11 cellular contexts compared by ENCODE assay signal in genomic region chr2:28755411-28755810, GRCh38. TPM values are rescaled to one million over a fixed set of nuclear protein-coding genes. Genes with fewer than 3 reads are reported as not detected.
DNase-seq lines count a peak whose midpoint lies in the region; ATAC-seq and TF ChIP-seq lines count a peak whose summit lies in the region.
"Had no signal": no experiment of that assay in that cellular context is flagged by ENCODE, and none has a peak within 500 bp of the region (broad histone marks: within the 10 kb centered on the region; RNA-seq: fewer than 3 reads in every experiment).

No MANE protein-coding gene starts in this region.

- H3K4me3 ChIP-seq in thoracic aorta = peak overlapping the region; percentile 99

- H3K27ac ChIP-seq in thoracic aorta = peak overlapping the region; percentile 100

- no peaks in the 10 kb centered on the region for H3K27me3 ChIP-seq in thoracic aorta (replicated peaks; ENCODE audit: insufficient read depth)

- no peak for TF ChIP-seq CTCF in thoracic aorta (IDR thresholded peaks at IDR 0.05)

- H3K27me3 Mint-ChIP-seq in activated T-cell treated with anti-CD3 and anti-CD28 coated beads, Interleukin-2, amount 50 U/mL, for 4 hours (ENCODE audit: low read depth) = no peaks in the 10 kb centered on the region
- H3K27me3 Mint-ChIP-seq in activated naive CD8-positive, alpha-beta T cell treated with anti-CD3 and anti-CD28 coated beads, Interleukin-2, amount 50 U/mL, for 24 hours = no peaks in the 10 kb centered on the region

- DNase-seq in activated T-cell treated with anti-CD3 and anti-CD28 coated beads, Interleukin-2, amount 50 U/mL, for 4 hours = no peak
- DNase-seq in activated T-cell treated with anti-CD3 and anti-CD28 coated beads for 4 hours (no peak), iris pigment epithelial cell (ENCODE audit: low read depth) (peak; percentile 73), thoracic aorta (ENCODE audit: low spot score) (no peak), DMS 273 treated with DMSO at 0.1 percent for 48 hours (lab: John Stamatoyannopoulos, UW) (no peak), cerebellum (ENCODE audit: low spot score) (no peak), NAMALWA (ENCODE audit: low spot score) (no peak)
- DNase-seq in activated naive CD8-positive, alpha-beta T cell treated with anti-CD3 and anti-CD28 coated beads, Interleukin-2, amount 50 U/mL, for 24 hours = no peak
- DNase-seq: SIG-M5; stimulated activated CD4-positive, alpha-beta T cell treated with anti-CD3 and anti-CD28 coated beads, Interleukin-15, amount 100 ng/mL, for 24 hours had no signal

- H3K9me3 ChIP-seq in thoracic aorta = no peaks in the 10 kb centered on the region

- peaks cover 57% of the 10 kb centered on the region for H3K4me1 Mint-ChIP-seq in activated T-cell treated with anti-CD3 and anti-CD28 coated beads, Interleukin-2, amount 50 U/mL, for 4 hours (ENCODE audit: low read depth)
- peaks cover 59% of the 10 kb centered on the region for H3K4me1 Mint-ChIP-seq in activated naive CD8-positive, alpha-beta T cell treated with anti-CD3 and anti-CD28 coated beads, Interleukin-2, amount 50 U/mL, for 24 hours

- ATAC-seq in activated T-cell treated with anti-CD3 and anti-CD28 coated beads, Interleukin-2, amount 50 U/mL, for 4 hours = no peak
- no peak for ATAC-seq in activated naive CD8-positive, alpha-beta T cell treated with anti-CD3 and anti-CD28 coated beads, Interleukin-2, amount 50 U/mL, for 24 hours
- no peak for ATAC-seq in thoracic aorta (ENCODE audit: insufficient number of reproducible peaks, low FRiP score, low read depth)
- ATAC-seq: activated naive CD4-positive, alpha-beta T cell treated with anti-CD3 and anti-CD28 coated beads, Interleukin-2, amount 50 U/mL, for 72 hours had no signal

- peak overlapping the region; percentile 25 for H3K4me3 Mint-ChIP-seq in activated T-cell treated with anti-CD3 and anti-CD28 coated beads, Interleukin-2, amount 50 U/mL, for 4 hours
- peak overlapping the region; percentile 19 for H3K4me3 Mint-ChIP-seq in activated naive CD8-positive, alpha-beta T cell treated with anti-CD3 and anti-CD28 coated beads, Interleukin-2, amount 50 U/mL, for 24 hours

- H3K36me3 ChIP-seq in thoracic aorta = peaks cover 18% of the 10 kb centered on the region

- no peaks in the 10 kb centered on the region for H3K9me3 Mint-ChIP-seq in activated T-cell treated with anti-CD3 and anti-CD28 coated beads, Interleukin-2, amount 50 U/mL, for 4 hours
- H3K9me3 Mint-ChIP-seq in activated naive CD8-positive, alpha-beta T cell treated with anti-CD3 and anti-CD28 coated beads, Interleukin-2, amount 50 U/mL, for 24 hours = no peaks in the 10 kb centered on the region
- H3K9me3 Mint-ChIP-seq: activated naive CD4-positive, alpha-beta T cell treated with anti-CD3 and anti-CD28 coated beads, Interleukin-2, amount 50 U/mL, for 72 hours had no signal

- peaks cover 8% of the 10 kb centered on the region for H3K36me3 Mint-ChIP-seq in activated T-cell treated with anti-CD3 and anti-CD28 coated beads, Interleukin-2, amount 50 U/mL, for 4 hours (ENCODE audit: insufficient read depth)
- peaks cover 35% of the 10 kb centered on the region for H3K36me3 Mint-ChIP-seq in activated naive CD8-positive, alpha-beta T cell treated with anti-CD3 and anti-CD28 coated beads, Interleukin-2, amount 50 U/mL, for 24 hours (ENCODE audit: low read depth)

- H3K4me1 ChIP-seq in thoracic aorta (ENCODE audit: control insufficient read depth in 1 of 2, low read depth in 2 of 2) = peaks cover 38 to 42% of the 10 kb centered on the region in 2 donors

- H3K27ac Mint-ChIP-seq in activated naive CD8-positive, alpha-beta T cell treated with anti-CD3 and anti-CD28 coated beads, Interleukin-2, amount 50 U/mL, for 24 hours = peak overlapping the region; percentile 8
- H3K27ac Mint-ChIP-seq: activated naive CD4-positive, alpha-beta T cell treated with anti-CD3 and anti-CD28 coated beads, Interleukin-2, amount 50 U/mL, for 72 hours had no signal

RNA-seq across cellular contexts. Expression of gene PPP1CB, which starts 3.8 kb away (rescaled TPM):
- 100 to 1,000 TPM; 197 to 224 (median 210) TPM for total RNA-seq in activated T-cell treated with anti-CD3 and anti-CD28 coated beads, Interleukin-2, amount 50 U/mL, for 4 hours
- total RNA-seq in thoracic aorta (100 to 1,000 TPM; 326 to 585 TPM), cerebellum (185 TPM)

RNA-seq across cellular contexts. Expression of gene SPDYA, which starts 55.2 kb away (rescaled TPM):
- under 1 TPM in 2 of 3 donors, not detected in 1; 0.33 to 0.91 TPM for total RNA-seq in activated T-cell treated with anti-CD3 and anti-CD28 coated beads, Interleukin-2, amount 50 U/mL, for 4 hours
- total RNA-seq in thoracic aorta = 1 to 10 TPM; 3.0 to 5.3 TPM
- 2.7 TPM for total RNA-seq in cerebellum
